23 cellular contexts compared by ENCODE assay signal in genomic region chr5:156037151-156037909, GRCh38.
"Had no signal": no experiment of that assay in that cellular context is flagged by ENCODE, and none has a peak within 500 bp of the region (broad histone marks: within the 10 kb centered on the region; RNA-seq: fewer than 3 reads in every experiment).

No MANE protein-coding gene starts in this region.

- H3K4me1 ChIP-seq: esophagus muscularis mucosa, lower lobe of right lung, stomach, transverse colon, uterus had no signal

- H3K4me3 ChIP-seq: esophagus muscularis mucosa, lower lobe of right lung, stomach, transverse colon, uterus had no signal

- DNase-seq: activated CD4-positive, alpha-beta T cell treated with anti-CD3 and anti-CD28 coated beads for 1 hour; activated CD8-positive, alpha-beta memory T cell treated with anti-CD3 and anti-CD28 coated beads for 24 hours; activated CD8-positive, alpha-beta memory T cell treated with anti-CD3 and anti-CD28 coated beads, Interleukin-2, amount 50 U/mL, for 4 hours; activated T-cell treated with anti-CD3 and anti-CD28 coated beads, Interleukin-2, amount 50 U/mL, for 24 hours; aorta; brain microvascular endothelial cell; central memory CD4-positive, alpha-beta T cell; dermis blood vessel endothelial cell; effector memory CD8-positive, alpha-beta T cell; left colon; lower lobe of right lung; naive thymus-derived CD8-positive, alpha-beta T cell; stimulated activated CD4-positive, alpha-beta T cell treated with anti-CD3 and anti-CD28 coated beads, Interleukin-1b, Interleukin-23, amount 100 ng/mL, for 48 hours; stomach; T-cell; transverse colon; uterus had no signal

- H3K27ac ChIP-seq: brain microvascular endothelial cell, esophagus muscularis mucosa, lower lobe of right lung, stomach had no signal

- H3K27me3 ChIP-seq: brain microvascular endothelial cell, esophagus muscularis mucosa, stomach, transverse colon, uterus had no signal

- H3K4me3 Mint-ChIP-seq: activated T-cell treated with anti-CD3 and anti-CD28 coated beads, Interleukin-2, amount 50 U/mL, for 24 hours; activated T-helper 17 cell treated with anti-CD3 and anti-CD28 coated beads, Interleukin-2, amount 50 U/mL, for 72 hours; effector memory CD8-positive, alpha-beta T cell; naive thymus-derived CD8-positive, alpha-beta T cell; stimulated activated effector memory CD8-positive, alpha-beta T cell treated with anti-CD3 and anti-CD28 coated beads, Interleukin-12 subunit alpha, Interleukin-12 subunit beta, amount 100 ng/mL, for 72 hours; T-cell; T-helper 2 cell treated with Interferon-gamma antibody and Interleukin-4, amounts not matched to agents 5 μg/mL and 100 μg/mL, for 36 hours had no signal

- ATAC-seq: activated naive CD4-positive, alpha-beta T cell treated with anti-CD3 and anti-CD28 coated beads, Interleukin-2, amount 50 U/mL, for 72 hours; activated T-helper 17 cell treated with anti-CD3 and anti-CD28 coated beads, Interleukin-2, amount 50 U/mL, for 72 hours; effector memory CD8-positive, alpha-beta T cell; left colon; lower lobe of right lung; naive thymus-derived CD8-positive, alpha-beta T cell; stimulated activated effector memory CD8-positive, alpha-beta T cell treated with anti-CD3 and anti-CD28 coated beads, Interleukin-12 subunit alpha, Interleukin-12 subunit beta, amount 100 ng/mL, for 72 hours; T-cell had no signal

- H3K36me3 Mint-ChIP-seq: activated naive CD4-positive, alpha-beta T cell treated with anti-CD3 and anti-CD28 coated beads, Interleukin-2, amount 50 U/mL, for 72 hours; naive thymus-derived CD8-positive, alpha-beta T cell; stimulated activated effector memory CD8-positive, alpha-beta T cell treated with anti-CD3 and anti-CD28 coated beads, Interleukin-12 subunit alpha, Interleukin-12 subunit beta, amount 100 ng/mL, for 72 hours; T-cell had no signal

- H3K9me3 ChIP-seq: esophagus muscularis mucosa, lower lobe of right lung, stomach, transverse colon, uterus had no signal

- H3K9me3 Mint-ChIP-seq: activated naive CD4-positive, alpha-beta T cell treated with anti-CD3 and anti-CD28 coated beads, Interleukin-2, amount 50 U/mL, for 72 hours; activated T-cell treated with anti-CD3 and anti-CD28 coated beads, Interleukin-2, amount 50 U/mL, for 24 hours; activated T-helper 17 cell treated with anti-CD3 and anti-CD28 coated beads, Interleukin-2, amount 50 U/mL, for 72 hours; effector memory CD8-positive, alpha-beta T cell; naive thymus-derived CD8-positive, alpha-beta T cell; stimulated activated effector memory CD8-positive, alpha-beta T cell treated with anti-CD3 and anti-CD28 coated beads, Interleukin-12 subunit alpha, Interleukin-12 subunit beta, amount 100 ng/mL, for 72 hours; T-cell; T-helper 2 cell treated with Interferon-gamma antibody and Interleukin-4, amounts not matched to agents 5 μg/mL and 100 μg/mL, for 36 hours had no signal

- H3K27ac Mint-ChIP-seq: activated naive CD4-positive, alpha-beta T cell treated with anti-CD3 and anti-CD28 coated beads, Interleukin-2, amount 50 U/mL, for 72 hours; activated T-cell treated with anti-CD3 and anti-CD28 coated beads, Interleukin-2, amount 50 U/mL, for 24 hours; activated T-helper 17 cell treated with anti-CD3 and anti-CD28 coated beads, Interleukin-2, amount 50 U/mL, for 72 hours; effector memory CD8-positive, alpha-beta T cell; naive thymus-derived CD8-positive, alpha-beta T cell; progenitor cell of endocrine pancreas; stimulated activated effector memory CD8-positive, alpha-beta T cell treated with anti-CD3 and anti-CD28 coated beads, Interleukin-12 subunit alpha, Interleukin-12 subunit beta, amount 100 ng/mL, for 72 hours; T-cell; T-helper 2 cell treated with Interferon-gamma antibody and Interleukin-4, amounts not matched to agents 5 μg/mL and 100 μg/mL, for 36 hours had no signal

- H3K27me3 Mint-ChIP-seq: activated T-cell treated with anti-CD3 and anti-CD28 coated beads, Interleukin-2, amount 50 U/mL, for 24 hours; activated T-helper 17 cell treated with anti-CD3 and anti-CD28 coated beads, Interleukin-2, amount 50 U/mL, for 72 hours; progenitor cell of endocrine pancreas; T-cell had no signal

- H3K36me3 ChIP-seq: brain microvascular endothelial cell, esophagus muscularis mucosa, lower lobe of right lung, stomach, transverse colon, uterus had no signal

- H3K4me1 Mint-ChIP-seq: activated T-helper 17 cell treated with anti-CD3 and anti-CD28 coated beads, Interleukin-2, amount 50 U/mL, for 72 hours; naive thymus-derived CD8-positive, alpha-beta T cell; stimulated activated effector memory CD8-positive, alpha-beta T cell treated with anti-CD3 and anti-CD28 coated beads, Interleukin-12 subunit alpha, Interleukin-12 subunit beta, amount 100 ng/mL, for 72 hours; T-cell had no signal
